Comparison of ENCODE assay signal across 18 cellular contexts in genomic region chr7:70774895-70775527, GRCh38.
DNase-seq lines count a peak whose midpoint lies in the region; ATAC-seq and TF ChIP-seq lines count a peak whose summit lies in the region.
"Had no signal": no experiment of that assay in that cellular context is flagged by ENCODE, and none has a peak within 500 bp of the region (broad histone marks: within the 10 kb centered on the region; RNA-seq: fewer than 3 reads in every experiment).

No MANE protein-coding gene starts in this region.

- no peak for DNase-seq in CD4-positive, alpha-beta T cell
- DNase-seq in HEK293T (ENCODE audit: extremely low spot score) = no peak
- no peak for DNase-seq in caudate nucleus (lab: John Stamatoyannopoulos, UW)
- DNase-seq in natural killer cell = no peak
- no peak for DNase-seq in GM10248 (ENCODE audit: extremely low spot score)
- no peak for DNase-seq in activated gamma-delta T cell treated with Interleukin-2 at 50 U/mL for 16 hours
- DNase-seq in stimulated activated naive CD8-positive, alpha-beta T cell treated with anti-CD3 and anti-CD28 coated beads, Interleukin-15, Interleukin-2, amounts not matched to agents 100 U/mL and 50 U/mL, for 24 hours = no peak
- DNase-seq: CD4-positive, CD25-positive, alpha-beta regulatory T cell; DMS79 treated with DMSO at 0.1 percent for 48 hours; NCI-H2029; NCI-H446 treated with DMSO at 0.1 percent for 48 hours; RPMI8226; SHP77 had no signal

- no peak overlapping the region for H3K4me3 Mint-ChIP-seq in CD4-positive, alpha-beta T cell
- no peak overlapping the region for H3K4me3 Mint-ChIP-seq in natural killer cell
- H3K4me3 Mint-ChIP-seq: CD4-positive, CD25-positive, alpha-beta regulatory T cell; IgD-negative memory B cell had no signal

- no peak overlapping the region for H3K27ac ChIP-seq in CD4-positive, alpha-beta T cell (ENCODE audit: low read depth, low read length)
- peak overlapping the region; percentile 18 for H3K27ac ChIP-seq in caudate nucleus (ENCODE audit: low read depth, low read length)
- H3K27ac ChIP-seq: GM23248, KMS-11 had no signal

- H3K9me3 ChIP-seq in CD4-positive, alpha-beta T cell (ENCODE audit: control insufficient read depth, low read length) = no peaks in the 10 kb centered on the region
- H3K9me3 ChIP-seq: HAP-1 had no signal

- H3K27me3 Mint-ChIP-seq in CD4-positive, alpha-beta T cell = no peaks in the 10 kb centered on the region
- H3K27me3 Mint-ChIP-seq in natural killer cell (ENCODE audit: low read depth in 2 of 2) = no peaks in the 10 kb centered on the region
- H3K27me3 Mint-ChIP-seq: CD4-positive, CD25-positive, alpha-beta regulatory T cell; IgD-negative memory B cell had no signal

- ATAC-seq in CD4-positive, alpha-beta T cell (ENCODE audit: poor library complexity) = no peak
- ATAC-seq in natural killer cell (no peak), GM19397 (IDR thresholded peaks at IDR 0.05; ENCODE audit: unreplicated experiment) (no peak)
- ATAC-seq in stimulated activated naive CD8-positive, alpha-beta T cell treated with anti-CD3 and anti-CD28 coated beads, Interleukin-15, Interleukin-2, amounts not matched to agents 100 U/mL and 50 U/mL, for 24 hours = no peak

- peak overlapping the region; percentile 50 for H3K27ac Mint-ChIP-seq in CD4-positive, alpha-beta T cell
- H3K27ac Mint-ChIP-seq in natural killer cell = peak overlapping the region; percentile 17 to 77

- CTCF ChIA-PET in CD4-positive, alpha-beta T cell (lab: Charles Lee) = no interaction called here
- CTCF ChIA-PET in HEK293T (lab: Yijun Ruan, JAX) (no interaction called here), GM10248 (lab: Yijun Ruan, JAX) (interaction anchor here (0.8 to 5.3 kb wide), 19 partner anchors 9 to 348 kb away, joined by 3 to 30 read pairs (median 4); no protein-coding TSS in a partner anchor)

- no peaks in the 10 kb centered on the region for H3K9me3 Mint-ChIP-seq in CD4-positive, alpha-beta T cell
- H3K9me3 Mint-ChIP-seq in natural killer cell = no peaks in the 10 kb centered on the region
- H3K9me3 Mint-ChIP-seq: IgD-negative memory B cell had no signal

- POLR2A ChIA-PET in CD4-positive, alpha-beta T cell (lab: Charles Lee) = interaction anchor here (1.2 kb wide), 1 partner anchor 13 kb away, joined by 3 read pairs; no protein-coding TSS in a partner anchor
- POLR2A ChIA-PET in HEK293T (lab: Yijun Ruan, JAX) (no interaction called here), GM10248 (lab: Yijun Ruan, JAX) (no interaction called here)

- H3K36me3 Mint-ChIP-seq in CD4-positive, alpha-beta T cell (ENCODE audit: low read depth) = no peaks in the 10 kb centered on the region
- peaks cover 20% of the 10 kb centered on the region for H3K36me3 Mint-ChIP-seq in natural killer cell
- H3K36me3 Mint-ChIP-seq: CD4-positive, CD25-positive, alpha-beta regulatory T cell had no signal

- H3K27me3 ChIP-seq in CD4-positive, alpha-beta T cell (ENCODE audit: control insufficient read depth, insufficient read depth, low read length) = no peaks in the 10 kb centered on the region

- no peak for TF ChIP-seq CTCF in CD4-positive, alpha-beta T cell (IDR thresholded peaks at IDR 0.05)
- TF ChIP-seq CTCF in natural killer cell (IDR thresholded peaks at IDR 0.05) (no peak), GM10248 (IDR thresholded peaks at IDR 0.05; ENCODE audit: control extremely low read depth, extremely low read depth, low read depth, missing control alignments) (no peak)

- H3K4me1 Mint-ChIP-seq in CD4-positive, alpha-beta T cell (ENCODE audit: low read depth) = peaks cover 46% of the 10 kb centered on the region
- peaks cover 11 to 20% of the 10 kb centered on the region in 2 donors for H3K4me1 Mint-ChIP-seq in natural killer cell

- intact Hi-C loops in CD4-positive, alpha-beta T cell (cut with DNase I, micrococcal nuclease) = no loop called here
- intact Hi-C loops in natural killer cell (cut with micrococcal nuclease) = no loop called here

TF ChIP-seq in HEK293T, 16 proteins besides CTCF, POLR2A, EP300 and RAD21:
- no peak for TF ChIP-seq CTBP1 (IDR thresholded peaks at IDR 0.05; ENCODE audit: borderline replicate concordance)
- no peak for TF ChIP-seq SP1 (IDR thresholded peaks at IDR 0.05)
- TF ChIP-seq TARDBP (IDR thresholded peaks at IDR 0.05) = no peak
- TF ChIP-seq BHLHE40 (IDR thresholded peaks at IDR 0.05; ENCODE audit: borderline replicate concordance) = no peak
- no peak for TF ChIP-seq FOXA1 (IDR thresholded peaks at IDR 0.05)
- TF ChIP-seq SUZ12 (IDR thresholded peaks at IDR 0.05) = no peak
- no peak for TF ChIP-seq ZNF384 (IDR thresholded peaks at IDR 0.05)
- TF ChIP-seq, protein P1, sequence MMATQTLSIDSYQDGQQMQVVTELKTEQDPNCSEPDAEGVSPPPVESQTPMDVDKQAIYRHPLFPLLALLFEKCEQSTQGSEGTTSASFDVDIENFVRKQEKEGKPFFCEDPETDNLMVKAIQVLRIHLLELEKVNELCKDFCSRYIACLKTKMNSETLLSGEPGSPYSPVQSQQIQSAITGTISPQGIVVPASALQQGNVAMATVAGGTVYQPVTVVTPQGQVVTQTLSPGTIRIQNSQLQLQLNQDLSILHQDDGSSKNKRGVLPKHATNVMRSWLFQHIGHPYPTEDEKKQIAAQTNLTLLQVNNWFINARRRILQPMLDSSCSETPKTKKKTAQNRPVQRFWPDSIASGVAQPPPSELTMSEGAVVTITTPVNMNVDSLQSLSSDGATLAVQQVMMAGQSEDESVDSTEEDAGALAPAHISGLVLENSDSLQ (IDR thresholded peaks at IDR 0.05) = peak; percentile 49; the same call in 1 of the 2 replicates
